In genomic region chr5:148979104-148979723, GRCh38 we compare ENCODE assay signal across 19 cellular contexts.
DNase-seq lines count a peak whose midpoint lies in the region; ATAC-seq, FAIRE-seq and TF ChIP-seq lines count a peak whose summit lies in the region.
"Had no signal": no experiment of that assay in that cellular context is flagged by ENCODE, and none has a peak within 500 bp of the region (broad histone marks: within the 10 kb centered on the region; RNA-seq: fewer than 3 reads in every experiment).

No MANE protein-coding gene starts in this region.

- H3K4me1 ChIP-seq in RWPE2 (ENCODE audit: insufficient read depth, poor library complexity, severe bottlenecking), result peaks cover 51% of the 10 kb centered on the region
- H3K4me1 ChIP-seq in keratinocyte (ENCODE audit: control insufficient read depth, extremely low read depth, insufficient read depth, low read length), result peaks cover 44% of the 10 kb centered on the region

- H3K9me1 ChIP-seq in keratinocyte (ENCODE audit: control insufficient read depth, extremely low read depth, insufficient read depth, low read length), result no peaks in the 10 kb centered on the region

- peak overlapping the region; percentile 78 for H2AFZ ChIP-seq in keratinocyte (ENCODE audit: control insufficient read depth, low read length)
- H2AFZ ChIP-seq: hepatocyte had no signal

- no peaks in the 10 kb centered on the region for H3K79me2 ChIP-seq in keratinocyte (ENCODE audit: control insufficient read depth, insufficient read depth, low read length)
- H3K79me2 ChIP-seq: hepatocyte had no signal

- no peak overlapping the region for H3K4me3 Mint-ChIP-seq in CD14-positive monocyte
- H3K4me3 Mint-ChIP-seq: activated CD4-positive, alpha-beta memory T cell treated with anti-CD3 and anti-CD28 coated beads, Interleukin-2, amount 10 ng/mL, durations not matched to agents 7 days and 5 days; brain had no signal

- DNase-seq in ELF-1 (ENCODE audit: low read depth, low spot score) (peak; percentile 26), RWPE2 (ENCODE audit: low spot score) (peak; percentile 90), keratinocyte (ENCODE audit: low read depth, low spot score) (no peak), sciatic nerve (ENCODE audit: low spot score) (no peak), DMS153 treated with DMSO at 0.1 percent for 48 hours (lab: John Stamatoyannopoulos, UW; ENCODE audit: unreplicated experiment) (no peak), HuH-7 (ENCODE audit: low spot score) (no peak), CD14-positive monocyte (ENCODE audit: low spot score) (no peak)
- DNase-seq: activated CD4-positive, alpha-beta memory T cell treated with anti-CD3 and anti-CD28 coated beads, Interleukin-2, amount 10 ng/mL, durations not matched to agents 7 days and 5 days; activated effector memory CD4-positive, alpha-beta T cell treated with Interleukin-2 at 50 U/mL for 16 hours; C1 segment of cervical spinal cord; MV-4-11; OCI-M1; retina; stimulated activated naive CD4-positive, alpha-beta T cell; T-helper 9 cell had no signal

- H3K9me3 ChIP-seq in RWPE2 (ENCODE audit: severe bottlenecking) (no peaks in the 10 kb centered on the region), keratinocyte (ENCODE audit: control insufficient read depth, low read depth, low read length) (no peaks in the 10 kb centered on the region)

- peaks cover 0 to 3% (median 0%) of the 10 kb centered on the region in 7 donors for H3K9me3 Mint-ChIP-seq in CD14-positive monocyte
- H3K9me3 Mint-ChIP-seq: activated CD4-positive, alpha-beta memory T cell treated with anti-CD3 and anti-CD28 coated beads, Interleukin-2, amount 10 ng/mL, durations not matched to agents 7 days and 5 days had no signal

- peak; percentile 88 for FAIRE-seq in keratinocyte (lab: Jason Lieb, UNC)
- FAIRE-seq: G401.6 had no signal

- TF ChIP-seq CTCF in RWPE2 (IDR thresholded peaks at IDR 0.05; ENCODE audit: poor library complexity, severe bottlenecking) (no peak), keratinocyte (optimal IDR thresholded peaks at IDR 0.05 in 1 of 3, IDR thresholded peaks at IDR 0.05 in 1 of 3, conservative IDR thresholded peaks at IDR 0.05 in 1 of 3; ENCODE audit: extremely low read depth in 1 of 3, insufficient read depth in 2 of 3, low read length in 3 of 3) (no peak), CD14-positive monocyte (IDR thresholded peaks at IDR 0.05) (no peak)

- no peak overlapping the region for H3K4me3 ChIP-seq in RWPE2 (ENCODE audit: severe bottlenecking)
- peak overlapping the region in 1 of 3 experiments; percentile 32 for H3K4me3 ChIP-seq in keratinocyte (ENCODE audit: control insufficient read depth in 2 of 3, extremely low read depth in 1 of 3, insufficient read depth in 2 of 3, low read depth in 1 of 3, low read length in 3 of 3)
- H3K4me3 ChIP-seq: hepatocyte had no signal

- no peaks in the 10 kb centered on the region for H3K36me3 Mint-ChIP-seq in CD14-positive monocyte
- H3K36me3 Mint-ChIP-seq: brain had no signal

- no peak overlapping the region for H3K27ac Mint-ChIP-seq in CD14-positive monocyte
- H3K27ac Mint-ChIP-seq: activated CD4-positive, alpha-beta memory T cell treated with anti-CD3 and anti-CD28 coated beads, Interleukin-2, amount 10 ng/mL, durations not matched to agents 7 days and 5 days; brain had no signal

- dilution Hi-C loops in keratinocyte (cut with MboI; ENCODE audit: extremely low pct_ligation_motif_present, low sequenced_read_pairs), result no loop called here

- H3K4me1 Mint-ChIP-seq in CD14-positive monocyte, result peaks cover 6% of the 10 kb centered on the region
- H3K4me1 Mint-ChIP-seq: activated CD4-positive, alpha-beta memory T cell treated with anti-CD3 and anti-CD28 coated beads, Interleukin-2, amount 10 ng/mL, durations not matched to agents 7 days and 5 days had no signal

- H3K4me2 ChIP-seq in keratinocyte (ENCODE audit: control insufficient read depth, extremely low read depth, insufficient read depth, low read depth, low read length), result peak overlapping the region; percentile 79
- H3K4me2 ChIP-seq: hepatocyte had no signal

- H3K9ac ChIP-seq in keratinocyte (ENCODE audit: control insufficient read depth, extremely low read depth, insufficient read depth, low read length), result peak overlapping the region; percentile 82

- H4K20me1 ChIP-seq in keratinocyte (ENCODE audit: control insufficient read depth, extremely low read depth, insufficient read depth, low read length), result no peaks in the 10 kb centered on the region

- intact Hi-C loops in sciatic nerve (cut with DNase I) (no loop called here), CD14-positive monocyte (cut with micrococcal nuclease) (no loop called here)

- peaks cover 0 to 7% (median 4%) of the 10 kb centered on the region in 3 donors for H3K27me3 Mint-ChIP-seq in CD14-positive monocyte (ENCODE audit: low read depth in 3 of 3)

- peak overlapping the region; percentile 94 for H3K27ac ChIP-seq in RWPE2 (ENCODE audit: poor library complexity, severe bottlenecking)
- H3K27ac ChIP-seq in keratinocyte (ENCODE audit: control insufficient read depth, insufficient read depth, low read length), result peak overlapping the region; percentile 90
- H3K27ac ChIP-seq: hepatocyte had no signal

- H3K27me3 ChIP-seq in RWPE2 (ENCODE audit: insufficient read depth, poor library complexity, severe bottlenecking) (no peaks in the 10 kb centered on the region), keratinocyte (ENCODE audit: control insufficient read depth, extremely low read depth, insufficient read depth, low read length) (no peaks in the 10 kb centered on the region)
- H3K27me3 ChIP-seq: hepatocyte had no signal

- ATAC-seq in RWPE2 (ENCODE audit: low read depth), result peak; percentile 84
- ATAC-seq in sciatic nerve, result peak; percentile 70
- no peak for ATAC-seq in GM18870 (IDR thresholded peaks at IDR 0.05; ENCODE audit: unreplicated experiment)

- H3K36me3 ChIP-seq in RWPE2 (ENCODE audit: low read depth) (no peaks in the 10 kb centered on the region), keratinocyte (ENCODE audit: control insufficient read depth in 2 of 2, extremely low read depth in 1 of 2, insufficient read depth in 2 of 2, low read length in 2 of 2) (no peaks in the 10 kb centered on the region)

Comparison
In these comparisons a context has a peak if more than half of its experiments do, and no peak if none do; other contexts are left out.
1. DNase-seq: peak in ELF-1 (single experiment) and RWPE2 (single experiment); none in keratinocyte (single experiment), sciatic nerve (single experiment), DMS153 treated with DMSO at 0.1 percent for 48 hours (single experiment), HuH-7 (single experiment) and CD14-positive monocyte (single experiment).